Comparison of ENCODE assay signal across 18 cellular contexts in the genomic region with DNA sequence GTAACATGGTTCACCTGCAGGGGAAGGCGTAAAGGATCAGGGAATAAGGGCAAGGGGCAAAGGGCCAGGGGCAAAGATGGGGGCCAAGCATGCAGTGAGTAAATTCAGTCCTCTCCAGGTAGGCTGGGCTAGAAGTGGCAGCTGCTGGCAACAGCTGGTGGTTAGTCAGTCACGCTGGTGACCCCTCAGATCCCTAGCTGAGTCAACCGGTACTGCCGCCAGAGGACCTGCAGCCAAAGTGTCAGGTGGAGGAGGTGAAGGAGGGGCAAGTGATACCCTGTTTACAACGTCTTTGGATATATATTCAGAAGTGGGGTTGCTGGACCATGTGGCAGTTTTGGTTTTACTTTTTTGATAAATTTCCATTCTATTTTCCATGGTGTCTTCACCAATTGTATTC. TPM values are rescaled to one million over a fixed set of nuclear protein-coding genes. Genes with fewer than 3 reads are reported as not detected.
DNase-seq lines count a peak whose midpoint lies in the region; ATAC-seq and TF ChIP-seq lines count a peak whose summit lies in the region.
"Had no signal": no experiment of that assay in that cellular context is flagged by ENCODE, and none has a peak within 500 bp of the region (broad histone marks: within the 10 kb centered on the region; RNA-seq: fewer than 3 reads in every experiment).

No MANE protein-coding gene starts in this region.

- no peak overlapping the region for H3K27ac Mint-ChIP-seq in WTC11
- H3K27ac Mint-ChIP-seq: CD8-positive, alpha-beta memory T cell; HFFc6 had no signal

- TF ChIP-seq CTCF in WTC11 (IDR thresholded peaks at IDR 0.05) (no peak), foreskin keratinocyte (conservative IDR thresholded peaks at IDR 0.05) (no peak)

- ATAC-seq in WTC11 (peak; percentile 69), GM21367 (IDR thresholded peaks at IDR 0.05; ENCODE audit: unreplicated experiment) (no peak), foreskin keratinocyte (no peak)

- CTCF ChIA-PET in WTC11 (lab: Charles Lee), result no interaction called here

- no peak overlapping the region for H3K4me3 Mint-ChIP-seq in WTC11
- H3K4me3 Mint-ChIP-seq: CD8-positive, alpha-beta memory T cell; HFFc6 had no signal

- no peaks in the 10 kb centered on the region for H3K36me3 Mint-ChIP-seq in WTC11
- H3K36me3 Mint-ChIP-seq: CD8-positive, alpha-beta memory T cell had no signal

- no peaks in the 10 kb centered on the region for H3K27me3 ChIP-seq in foreskin keratinocyte

- H3K27ac ChIP-seq in foreskin keratinocyte, result no peak overlapping the region
- H3K27ac ChIP-seq: 22Rv1, BLaER1, HL-60 had no signal

- peaks cover 5% of the 10 kb centered on the region for H3K9me3 Mint-ChIP-seq in WTC11

- DNase-seq in DMS 273 (lab: John Stamatoyannopoulos, UW; ENCODE audit: unreplicated experiment) (peak; percentile 2), DMS 273 treated with DMSO at 0.1 percent for 48 hours (lab: John Stamatoyannopoulos, UW) (no peak), ELF-1 (ENCODE audit: low read depth, low spot score) (peak; percentile 3), WTC11 (ENCODE audit: low spot score) (peak; percentile 12), iPS-NIHi7 (ENCODE audit: extremely low spot score) (peak; percentile 20), glomerular visceral epithelial cell (ENCODE audit: extremely low spot score) (no peak), foreskin keratinocyte (no peak)
- DNase-seq: AML-193; Caco-2; CD8-positive, alpha-beta memory T cell; DND-41; GF-D8; HFFc6 had no signal

- no peaks in the 10 kb centered on the region for H3K4me1 ChIP-seq in foreskin keratinocyte
- H3K4me1 ChIP-seq: BLaER1, Caco-2, HAP-1 had no signal

- no peaks in the 10 kb centered on the region for H3K27me3 Mint-ChIP-seq in WTC11 (ENCODE audit: low read depth)

- no peaks in the 10 kb centered on the region for H3K4me1 Mint-ChIP-seq in WTC11
- H3K4me1 Mint-ChIP-seq: CD8-positive, alpha-beta memory T cell had no signal

- POLR2A ChIA-PET in WTC11 (lab: Charles Lee), result no interaction called here

TF ChIP-seq in WTC11, 78 proteins besides CTCF, POLR2A, EP300 and RAD21:
- no peak for TF ChIP-seq ZNF121 (CRISPR knock-in tag; IDR thresholded peaks at IDR 0.05)
- no peak for TF ChIP-seq HMGA2 (CRISPR knock-in tag; IDR thresholded peaks at IDR 0.05)
- no peak for TF ChIP-seq NFE2L1 (CRISPR knock-in tag; IDR thresholded peaks at IDR 0.05)

RNA-seq across cellular contexts. Expression of a gene that starts 24.6 kb away (rescaled TPM):
- total RNA-seq in WTC11 (2021) (13.0 to 16.2 TPM (median 15.9 TPM) in 3 replicates), foreskin keratinocyte (1.6 and 1.9 TPM in 2 replicates)
- polyA plus RNA-seq in foreskin keratinocyte, result 0.81 and 0.87 TPM in 2 replicates

Comparison
In these comparisons a context has a peak if more than half of its experiments do, and no peak if none do; other contexts are left out.
1. DNase-seq: peak in DMS 273 (single experiment), ELF-1 (single experiment), WTC11 (single experiment) and iPS-NIHi7 (single experiment); none in DMS 273 treated with DMSO at 0.1 percent for 48 hours (single experiment), glomerular visceral epithelial cell (single experiment) and foreskin keratinocyte (0 of 2).